Comparison of ENCODE assay signal across 15 cellular contexts in the genomic region with DNA sequence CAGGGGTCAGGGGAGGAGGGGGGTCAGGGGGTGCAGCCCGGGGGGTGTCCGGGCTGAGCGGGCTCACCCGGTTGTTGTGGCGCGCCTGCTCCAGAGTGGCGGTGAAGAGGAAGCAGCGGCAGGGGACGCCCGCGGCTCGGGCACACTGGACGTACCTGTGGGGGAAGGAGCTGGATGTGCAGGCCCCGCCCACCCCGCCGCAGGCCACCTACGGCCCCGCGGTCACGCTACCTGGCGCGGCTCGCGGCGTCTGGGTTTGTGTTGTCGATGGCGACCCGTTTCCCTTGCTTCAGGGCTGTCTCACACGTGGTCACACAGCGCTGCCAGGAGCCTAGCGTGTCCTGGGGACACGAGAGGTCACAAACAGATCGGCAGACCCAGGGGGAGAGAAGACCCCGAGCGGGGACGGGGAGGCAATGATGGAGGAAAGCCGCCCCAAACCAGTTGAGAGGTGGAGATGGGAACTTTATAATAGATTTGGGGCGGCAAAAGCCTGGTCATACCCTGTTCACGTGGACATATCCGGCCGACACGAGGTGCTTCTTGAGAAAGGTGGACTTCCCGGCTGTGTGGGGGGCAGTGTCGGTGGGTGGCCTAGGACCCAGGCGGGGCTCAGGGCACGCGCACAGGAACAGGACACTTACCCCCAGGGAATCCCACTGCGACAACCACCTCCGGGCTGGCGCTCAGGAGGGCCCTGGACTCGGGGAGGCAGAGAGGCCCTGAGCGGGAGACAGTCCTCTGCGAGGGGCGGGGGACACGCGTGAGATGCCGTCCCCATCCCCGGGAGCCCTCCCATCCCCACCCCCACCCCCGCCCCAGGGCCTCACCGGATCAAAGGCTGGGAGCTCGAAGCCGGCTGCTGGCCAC. TPM values are rescaled to one million over a fixed set of nuclear protein-coding genes. Genes with fewer than 3 reads are reported as not detected.
DNase-seq lines count a peak whose midpoint lies in the region; ATAC-seq and TF ChIP-seq lines count a peak whose summit lies in the region.
"Had no signal": no experiment of that assay in that cellular context is flagged by ENCODE, and none has a peak within 500 bp of the region (broad histone marks: within the 10 kb centered on the region; RNA-seq: fewer than 3 reads in every experiment).

No MANE protein-coding gene starts in this region.

- no peaks in the 10 kb centered on the region for H3K27me3 ChIP-seq in cardiac muscle cell
- H3K27me3 ChIP-seq in heart left ventricle, result no peaks in the 10 kb centered on the region
- no peaks in the 10 kb centered on the region for H3K27me3 ChIP-seq in Panc1 (ENCODE audit: control insufficient read depth, insufficient read depth, low read length)
- no peaks in the 10 kb centered on the region for H3K27me3 ChIP-seq in right lobe of liver
- no peaks in the 10 kb centered on the region for H3K27me3 ChIP-seq in suprapubic skin

- no peak for TF ChIP-seq EP300 in suprapubic skin (IDR thresholded peaks at IDR 0.05)

- peaks cover 39% of the 10 kb centered on the region for H3K36me3 ChIP-seq in cardiac muscle cell
- H3K36me3 ChIP-seq in heart left ventricle, result peaks cover 0 to 81% (median 73%) of the 10 kb centered on the region in 9 donors
- H3K36me3 ChIP-seq in Panc1 (ENCODE audit: control insufficient read depth, insufficient read depth, low read length), result no peaks in the 10 kb centered on the region
- peaks cover 3 to 37% (median 6%) of the 10 kb centered on the region in 4 donors for H3K36me3 ChIP-seq in right lobe of liver
- H3K36me3 ChIP-seq in suprapubic skin, result peaks cover 70% of the 10 kb centered on the region

- H3K4me3 ChIP-seq in cardiac muscle cell (no peak overlapping the region), heart left ventricle (no peak overlapping the region), Panc1 (ENCODE audit: low read depth in 2 of 2, low read length in 2 of 2) (no peak overlapping the region), right lobe of liver (no peak overlapping the region), suprapubic skin (no peak overlapping the region)
- H3K4me3 ChIP-seq: smooth muscle cell had no signal

- ATAC-seq in heart left ventricle, result no peak
- peak; percentile 9; the same call in 1 of the 2 replicates for ATAC-seq in Panc1
- ATAC-seq in right lobe of liver, result no peak
- ATAC-seq in GM18517 (IDR thresholded peaks at IDR 0.05; ENCODE audit: unreplicated experiment), result no peak
- ATAC-seq: activated CD8-positive, alpha-beta T cell treated with anti-CD3 and anti-CD28 coated beads, Interleukin-2, amount 10 ng/mL, durations not matched to agents 7 days and 5 days; activated T-helper 17 cell treated with anti-CD3 and anti-CD28 coated beads, Interleukin-2, amount 50 U/mL, for 72 hours had no signal

- TF ChIP-seq POLR2A in heart left ventricle (IDR thresholded peaks at IDR 0.05) (no peak), right lobe of liver (IDR thresholded peaks at IDR 0.05) (no peak), suprapubic skin (IDR thresholded peaks at IDR 0.05) (no peak)

- CTCF ChIA-PET in Panc1 (lab: Charles Lee), result no interaction called here
- CTCF ChIA-PET in HEK293T (lab: Yijun Ruan, JAX), result no interaction called here

- no peaks in the 10 kb centered on the region for H3K9me3 ChIP-seq in cardiac muscle cell (ENCODE audit: low read depth)
- no peaks in the 10 kb centered on the region for H3K9me3 ChIP-seq in heart left ventricle
- no peaks in the 10 kb centered on the region for H3K9me3 ChIP-seq in Panc1 (ENCODE audit: control insufficient read depth, insufficient read depth, low read depth, low read length)
- H3K9me3 ChIP-seq in right lobe of liver, result no peaks in the 10 kb centered on the region
- H3K9me3 ChIP-seq in suprapubic skin, result no peaks in the 10 kb centered on the region

- no peak for TF ChIP-seq CTCF in cardiac muscle cell (IDR thresholded peaks at IDR 0.05; ENCODE audit: low read depth, low read length)
- no peak for TF ChIP-seq CTCF in heart left ventricle (IDR thresholded peaks at IDR 0.05)
- peak; percentile 10; the same call in 1 of the 2 replicates for TF ChIP-seq CTCF in Panc1 (IDR thresholded peaks at IDR 0.05)
- TF ChIP-seq CTCF in right lobe of liver (IDR thresholded peaks at IDR 0.05), result no peak
- TF ChIP-seq CTCF in suprapubic skin (IDR thresholded peaks at IDR 0.05), result no peak

- DNase-seq in cardiac muscle cell (ENCODE audit: low read depth in 1 of 2, low spot score in 1 of 2) (no peak), heart left ventricle (no peak), Panc1 (ENCODE audit: low read depth, low spot score) (no peak), right lobe of liver (peak; percentile 30 to 55 (median 50)), suprapubic skin (ENCODE audit: low spot score in 2 of 2) (peak in 1 of 2 donors; percentile 70), HEK293T (ENCODE audit: extremely low spot score) (no peak)
- no peak for DNase-seq in stimulated activated CD4-positive, alpha-beta T cell treated with anti-CD3 and anti-CD28 coated beads, Interleukin-2, amount 100 ng/mL, for 48 hours
- DNase-seq: activated CD8-positive, alpha-beta T cell treated with anti-CD3 and anti-CD28 coated beads, Interleukin-2, amount 10 ng/mL, durations not matched to agents 7 days and 5 days; foreskin melanocyte; NCI-H1694; NCI-H524 treated with DMSO at 0.1 percent for 48 hours; stimulated activated naive CD4-positive, alpha-beta T cell had no signal

- peak overlapping the region; percentile 82 for H3K27ac ChIP-seq in cardiac muscle cell
- H3K27ac ChIP-seq in heart left ventricle, result peak overlapping the region in 2 of 12 donors; percentile 14 to 60
- H3K27ac ChIP-seq in Panc1 (ENCODE audit: low read length), result peak overlapping the region; percentile 71; the same call in 1 of the 2 replicates
- H3K27ac ChIP-seq in right lobe of liver, result no peak overlapping the region
- H3K27ac ChIP-seq in suprapubic skin, result peak overlapping the region; percentile 73

- POLR2A ChIA-PET in Panc1 (lab: Charles Lee), result no interaction called here
- POLR2A ChIA-PET in HEK293T (lab: Yijun Ruan, JAX), result interaction anchor here (1.2 to 1.5 kb wide), 3 partner anchors 8 to 11 kb away, joined by 4 to 7 read pairs (median 6); partner anchors contain the start of gene PTOV1

- WGBS in heart left ventricle, 4 donors, result 81 to 87% (median 84%) methylated on average over 48 to 62 of the region's 62 CpGs
- 76% methylated on average over 24 of the region's 62 CpGs for WGBS in right lobe of liver (ENCODE audit: insufficient coverage, low coverage, low lambda C conversion rate, missing lambda C conversion rate)
- WGBS in suprapubic skin, result 77% methylated on average over 33 of the region's 62 CpGs

- no TSS peak for BruUV-seq in Panc1 (replicated peaks; lab: Mats Ljungman, UMichigan)

- intact Hi-C loops in heart left ventricle (cut with DNase I), result loop anchor here in 1 of 10 donors (10.0 kb wide), 1 partner anchor 187 kb away; the partner anchor contains the start of gene PRMT1
- intact Hi-C loops in Panc1 (cut with micrococcal nuclease; ENCODE audit: unreplicated experiment), result no loop called here
- intact Hi-C loops in right lobe of liver (cut with DNase I), result no loop called here

- H3K4me1 ChIP-seq in cardiac muscle cell (ENCODE audit: low read depth) (peaks cover 23% of the 10 kb centered on the region), heart left ventricle (peaks cover 7 to 43% (median 22%) of the 10 kb centered on the region in 12 donors), Panc1 (ENCODE audit: control insufficient read depth, insufficient read depth, low read length) (peaks cover 41% of the 10 kb centered on the region), right lobe of liver (peaks cover 0 to 22% (median 11%) of the 10 kb centered on the region in 4 donors), suprapubic skin (peaks cover 35% of the 10 kb centered on the region)

- in situ Hi-C loops in Panc1 (cut with HindIII; ENCODE audit: low pct_unique_long_range_greater_than_20kb, low sequenced_read_pairs), result no loop called here

TF ChIP-seq in HEK293T, 16 proteins besides CTCF, POLR2A, EP300 and RAD21 (continues in another document):
- TF ChIP-seq NFRKB (IDR thresholded peaks at IDR 0.05), result no peak
- no peak for TF ChIP-seq ZNF384 (IDR thresholded peaks at IDR 0.05)

RNA-seq across cellular contexts. Expression of gene PNKP, which starts 5.6 kb away (rescaled TPM):
- 73.8 and 74.5 TPM in 2 replicates for total RNA-seq in cardiac muscle cell
- 69.7 and 98.4 TPM in 2 replicates for polyA plus RNA-seq in cardiac muscle cell
- total RNA-seq in heart left ventricle, result 10 to 100 TPM; 26.6 to 57.0 (median 36.8) TPM
- polyA plus RNA-seq in heart left ventricle, result 10 to 100 TPM; 32.7 to 54.7 TPM
- total RNA-seq in Panc1 (2021; ENCODE audit: unreplicated experiment), result 76.7 TPM
- 59.6 TPM for polyA plus RNA-seq in Panc1 (2012; ENCODE audit: insufficient read length)
- total RNA-seq in right lobe of liver, result 10 to 100 TPM; 21.0 to 37.5 (median 27.9) TPM
- total RNA-seq in suprapubic skin, result 10 to 100 TPM; 26.0 to 53.3 (median 40.5) TPM

RNA-seq across cellular contexts. Expression of gene PTOV1, which starts 10.8 kb away (rescaled TPM):
- total RNA-seq in cardiac muscle cell (290 and 380 TPM in 2 replicates), heart left ventricle (100 to 1,000 TPM in 1 of 9 donors, 10 to 100 TPM in 8; 70.9 to 109 (median 91.5) TPM), Panc1 (2021; ENCODE audit: unreplicated experiment) (114 TPM), right lobe of liver (10 to 100 TPM; 44.4 to 93.0 (median 69.6) TPM), suprapubic skin (100 to 1,000 TPM in 1 of 4 donors, 10 to 100 TPM in 3; 82.2 to 147 (median 91.2) TPM)
- polyA plus RNA-seq in cardiac muscle cell (445 and 583 TPM in 2 replicates), heart left ventricle (100 to 1,000 TPM in 1 of 2 donors, 10 to 100 TPM in 1; 85.9 to 135 TPM)
- polyA plus RNA-seq in Panc1 (2012; ENCODE audit: insufficient read length), result 273 TPM

RNA-seq across cellular contexts. Expression of gene AKT1S1, which starts 15.4 kb away (rescaled TPM):
- 27.5 and 36.9 TPM in 2 replicates for total RNA-seq in cardiac muscle cell
- polyA plus RNA-seq in cardiac muscle cell, result 45.4 and 66.2 TPM in 2 replicates
- 10 to 100 TPM; 25.3 to 46.0 (median 31.2) TPM for total RNA-seq in heart left ventricle
- polyA plus RNA-seq in heart left ventricle, result 10 to 100 TPM; 41.9 to 55.1 TPM
- total RNA-seq in Panc1 (2021; ENCODE audit: unreplicated experiment), result 92.8 TPM
- polyA plus RNA-seq in Panc1 (2012; ENCODE audit: insufficient read length), result 112 TPM
- 10 to 100 TPM; 18.2 to 27.0 (median 22.4) TPM for total RNA-seq in right lobe of liver
- total RNA-seq in suprapubic skin, result 10 to 100 TPM; 19.3 to 25.1 (median 20.0) TPM

RNA-seq across cellular contexts. Expression of gene TBC1D17, which starts 15.7 kb away (rescaled TPM):
- 25.4 and 26.8 TPM in 2 replicates for total RNA-seq in cardiac muscle cell
- 38.0 and 52.5 TPM in 2 replicates for polyA plus RNA-seq in cardiac muscle cell
- total RNA-seq in heart left ventricle, result 10 to 100 TPM; 30.1 to 54.8 (median 39.8) TPM
- polyA plus RNA-seq in heart left ventricle, result 10 to 100 TPM; 30.7 to 35.9 TPM
- 43.2 TPM for total RNA-seq in Panc1 (2021; ENCODE audit: unreplicated experiment)
- 68.0 TPM for polyA plus RNA-seq in Panc1 (2012; ENCODE audit: insufficient read length)
- 10 to 100 TPM; 12.6 to 38.1 (median 27.8) TPM for total RNA-seq in right lobe of liver
- total RNA-seq in suprapubic skin, result 10 to 100 TPM; 40.5 to 93.4 (median 59.4) TPM

RNA-seq across cellular contexts. Expression of gene IL4I1, which starts 34.9 kb away (rescaled TPM):
- total RNA-seq in cardiac muscle cell (0.63 TPM in 1 of 2 replicates, not detected in the other), heart left ventricle (10 to 100 TPM in 2 of 9 donors, under 1 TPM in 4, not detected in 3; 0.27 to 21.6 (median 0.64) TPM), Panc1 (2021; ENCODE audit: unreplicated experiment) (1.5 TPM), right lobe of liver (1 to 10 TPM in 2 of 6 experiments, under 1 TPM in 1, not detected in 3; 0.56 to 4.2 (median 1.0) TPM), suprapubic skin (under 1 TPM in 1 of 4 donors, not detected in 3; 0.89 TPM)
- polyA plus RNA-seq in cardiac muscle cell (0.40 TPM in 1 of 2 replicates, not detected in the other), heart left ventricle (under 1 TPM in 1 of 2 donors, not detected in 1; 0.30 TPM)
- polyA plus RNA-seq in Panc1 (2012; ENCODE audit: insufficient read length), result 2.1 TPM
- total RNA-seq: smooth muscle cell had no signal

Comparison
In these comparisons a context has a peak if more than half of its experiments do, and no peak if none do; other contexts are left out.
1. DNase-seq: peak in right lobe of liver (3 of 3); none in cardiac muscle cell (0 of 2), heart left ventricle (0 of 5), Panc1 (single experiment), stimulated activated CD4-positive, alpha-beta T cell treated with anti-CD3 and anti-CD28 coated beads, Interleukin-2, amount 100 ng/mL, for 48 hours (0 of 2) and HEK293T (single experiment).
2. H3K27ac ChIP-seq: peak in cardiac muscle cell (single experiment), Panc1 (single experiment) and suprapubic skin (single experiment); none in right lobe of liver (0 of 3).